Comparison of ENCODE assay signal across 1 cellular context in genomic region chr1:225565845-225566244, GRCh38.
TF ChIP-seq lines count a peak whose summit lies in the region.

No MANE protein-coding gene starts in this region.

TF ChIP-seq in H1, 55 proteins besides CTCF, POLR2A, EP300 and RAD21 (continued from another document):
- TF ChIP-seq POU5F1 (IDR thresholded peaks at IDR 0.05; ENCODE audit: low read depth, low read length) (no peak), HDAC2 (IDR thresholded peaks at IDR 0.05; ENCODE audit: borderline replicate concordance in 1 of 2, low read depth in 2 of 2, low read length in 2 of 2) (no peak), SRF (IDR thresholded peaks at IDR 0.05; ENCODE audit: low read depth, low read length) (no peak)
- TF ChIP-seq, protein P1, sequence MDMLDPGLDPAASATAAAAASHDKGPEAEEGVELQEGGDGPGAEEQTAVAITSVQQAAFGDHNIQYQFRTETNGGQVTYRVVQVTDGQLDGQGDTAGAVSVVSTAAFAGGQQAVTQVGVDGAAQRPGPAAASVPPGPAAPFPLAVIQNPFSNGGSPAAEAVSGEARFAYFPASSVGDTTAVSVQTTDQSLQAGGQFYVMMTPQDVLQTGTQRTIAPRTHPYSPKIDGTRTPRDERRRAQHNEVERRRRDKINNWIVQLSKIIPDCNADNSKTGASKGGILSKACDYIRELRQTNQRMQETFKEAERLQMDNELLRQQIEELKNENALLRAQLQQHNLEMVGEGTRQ (IDR thresholded peaks at IDR 0.05; ENCODE audit: low read length), result no peak
